ENCODE assay signal across 29 cellular contexts in the genomic region with DNA sequence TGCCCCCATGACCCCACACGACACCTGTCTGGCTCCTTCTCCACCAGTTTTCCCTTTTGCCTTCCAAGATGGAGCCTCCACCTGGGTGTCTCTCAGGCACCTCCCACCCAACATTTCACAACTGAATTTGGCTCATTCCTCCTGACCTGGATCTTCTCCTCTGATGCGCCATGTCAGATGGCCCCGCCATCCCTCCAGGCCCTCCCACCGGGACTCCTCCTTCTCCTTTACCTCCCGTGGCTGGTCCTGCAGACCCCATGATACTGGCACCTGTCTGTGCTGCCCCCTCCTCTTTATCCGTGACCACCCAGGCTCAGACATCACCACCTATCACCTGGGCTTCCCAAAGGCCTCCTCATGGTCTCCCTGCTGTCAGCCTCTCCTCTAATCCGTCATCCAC. TPM values are rescaled to one million over a fixed set of nuclear protein-coding genes. Genes with fewer than 3 reads are reported as not detected.
"Had no signal": no experiment of that assay in that cellular context is flagged by ENCODE, and none has a peak within 500 bp of the region (broad histone marks: within the 10 kb centered on the region; RNA-seq: fewer than 3 reads in every experiment).

No MANE protein-coding gene starts in this region.

- H3K9ac ChIP-seq: SK-N-SH had no signal

- H3K36me3 Mint-ChIP-seq: activated naive CD4-positive, alpha-beta T cell treated with anti-CD3 and anti-CD28 coated beads, Interleukin-2, amount 10 ng/mL, durations not matched to agents 7 days and 5 days; activated naive CD8-positive, alpha-beta T cell; brain had no signal

- H3K27me3 Mint-ChIP-seq: activated naive CD8-positive, alpha-beta T cell had no signal

- H3K27me3 ChIP-seq: SJSA1 had no signal

- H3K27ac Mint-ChIP-seq: activated CD4-positive, alpha-beta T cell treated with anti-CD3 and anti-CD28 coated beads, Interleukin-2, amount 10 ng/mL, durations not matched to agents 24 days and 14 days; activated CD8-positive, alpha-beta T cell treated with anti-CD3 and anti-CD28 coated beads for 36 hours; activated naive CD4-positive, alpha-beta T cell treated with anti-CD3 and anti-CD28 coated beads, Interleukin-2, amount 10 ng/mL, durations not matched to agents 7 days and 5 days; activated naive CD8-positive, alpha-beta T cell; activated T-helper 1 cell treated with anti-CD3 and anti-CD28 coated beads, Interleukin-12 subunit alpha, Interleukin-12 subunit beta, Interleukin-2, Interleukin-4 antibody, amounts not matched to agents 30 ng/mL and 10 ng/mL and 1 ng/mL, durations not matched to agents 14 hours and 24 hours and 36 hours; brain; T-helper 2 cell treated with Interferon-gamma antibody and Interleukin-4, amounts not matched to agents 5 μg/mL and 100 μg/mL, for 36 hours had no signal

- H3K4me1 ChIP-seq: SJSA1 had no signal

- H3K27ac ChIP-seq: SJSA1 had no signal

- H3K4me1 Mint-ChIP-seq: brain had no signal

- H3K4me3 Mint-ChIP-seq: activated CD4-positive, alpha-beta T cell treated with anti-CD3 and anti-CD28 coated beads, Interleukin-2, amount 10 ng/mL, durations not matched to agents 24 days and 14 days; activated CD8-positive, alpha-beta T cell treated with anti-CD3 and anti-CD28 coated beads for 36 hours; activated naive CD4-positive, alpha-beta T cell treated with anti-CD3 and anti-CD28 coated beads, Interleukin-2, amount 10 ng/mL, durations not matched to agents 7 days and 5 days; activated naive CD8-positive, alpha-beta T cell; activated naive CD8-positive, alpha-beta T cell treated with anti-CD3 and anti-CD28 coated beads, Interleukin-2, amount 50 U/mL, for 24 hours; activated T-cell treated with anti-CD3 and anti-CD28 coated beads, Interleukin-2, amount 50 U/mL, for 4 hours; activated T-helper 1 cell treated with anti-CD3 and anti-CD28 coated beads, Interleukin-12 subunit alpha, Interleukin-12 subunit beta, Interleukin-2, Interleukin-4 antibody, amounts not matched to agents 30 ng/mL and 10 ng/mL and 1 ng/mL, durations not matched to agents 14 hours and 24 hours and 36 hours; brain; T-helper 1 cell treated with Interleukin-12 subunit alpha and Interleukin-12 subunit beta and Interleukin-4 antibody, amounts not matched to agents 30 μg/mL and 1 μg/mL, for 36 hours; T-helper 2 cell treated with Interferon-gamma antibody and Interleukin-4, amounts not matched to agents 5 μg/mL and 100 μg/mL, for 36 hours had no signal

- H3K9me3 ChIP-seq: SJSA1, SK-N-SH had no signal

- H3K4me3 ChIP-seq: SJSA1 had no signal

- H3K4me2 ChIP-seq: SK-N-SH had no signal

- FAIRE-seq: bronchial epithelial cell, TTC549 had no signal

- ATAC-seq: activated CD8-positive, alpha-beta T cell treated with anti-CD3 and anti-CD28 coated beads for 36 hours; activated naive CD8-positive, alpha-beta T cell treated with anti-CD3 and anti-CD28 coated beads, Interleukin-2, amount 50 U/mL, for 24 hours; activated T-cell treated with anti-CD3 and anti-CD28 coated beads, Interleukin-2, amount 50 U/mL, for 4 hours; Panc1 had no signal

- DNase-seq: activated CD4-positive, alpha-beta T cell treated with anti-CD3 and anti-CD28 coated beads, Interleukin-2, amount 10 ng/mL, durations not matched to agents 24 days and 14 days; activated CD4-positive, alpha-beta T cell treated with anti-CD3 and anti-CD28 coated beads, Interleukin-2, amount 50 U/mL, for 4 hours; activated CD8-positive, alpha-beta T cell treated with anti-CD3 and anti-CD28 coated beads for 36 hours; activated effector memory CD4-positive, alpha-beta T cell treated with Interleukin-2 at 50 U/mL for 16 hours; activated naive CD4-positive, alpha-beta T cell treated with anti-CD3 and anti-CD28 coated beads, Interleukin-2, amount 10 ng/mL, durations not matched to agents 7 days and 5 days; activated naive CD8-positive, alpha-beta T cell treated with anti-CD3 and anti-CD28 coated beads, Interleukin-2, amount 50 U/mL, for 24 hours; activated T-cell treated with anti-CD3 and anti-CD28 coated beads, Interleukin-2, amount 50 U/mL, for 4 hours; anterior cingulate cortex; caudate nucleus; NCI-H1092 treated with DMSO at 0.1 percent for 48 hours; NCI-H1417; NCI-H146; NCI-H187; NCI-H2029 treated with DMSO at 0.1 percent for 48 hours; NCI-H2107; NCI-H2171; NCI-H2227 treated with DMSO at 0.1 percent for 48 hours; NCI-H524 treated with DMSO at 0.1 percent for 48 hours; SHP77 treated with DMSO at 0.1 percent for 48 hours; SK-N-SH had no signal

- H3K36me3 ChIP-seq: SJSA1 had no signal

- H3K9me3 Mint-ChIP-seq: activated CD4-positive, alpha-beta T cell treated with anti-CD3 and anti-CD28 coated beads, Interleukin-2, amount 10 ng/mL, durations not matched to agents 24 days and 14 days; activated CD8-positive, alpha-beta T cell treated with anti-CD3 and anti-CD28 coated beads for 36 hours; activated naive CD4-positive, alpha-beta T cell treated with anti-CD3 and anti-CD28 coated beads, Interleukin-2, amount 10 ng/mL, durations not matched to agents 7 days and 5 days; activated T-cell treated with anti-CD3 and anti-CD28 coated beads, Interleukin-2, amount 50 U/mL, for 4 hours; activated T-helper 1 cell treated with anti-CD3 and anti-CD28 coated beads, Interleukin-12 subunit alpha, Interleukin-12 subunit beta, Interleukin-2, Interleukin-4 antibody, amounts not matched to agents 30 ng/mL and 10 ng/mL and 1 ng/mL, durations not matched to agents 14 hours and 24 hours and 36 hours; T-helper 1 cell treated with Interleukin-12 subunit alpha and Interleukin-12 subunit beta and Interleukin-4 antibody, amounts not matched to agents 30 μg/mL and 1 μg/mL, for 36 hours; T-helper 2 cell treated with Interferon-gamma antibody and Interleukin-4, amounts not matched to agents 5 μg/mL and 100 μg/mL, for 36 hours had no signal

RNA-seq across cellular contexts. Expression of gene TRPV3, which starts 4.7 kb away (rescaled TPM):
- total RNA-seq: SJSA1 had no signal
